ENCODE assay signal across 2 cellular contexts in genomic region chr22:50542416-50542927, GRCh38.
TF ChIP-seq lines count a peak whose summit lies in the region.

No MANE protein-coding gene starts in this region.

TF ChIP-seq in liver, 16 proteins besides CTCF, POLR2A, EP300 and RAD21:
- no peak for TF ChIP-seq FOXA1 (IDR thresholded peaks at IDR 0.05)
- TF ChIP-seq, protein P1, sequence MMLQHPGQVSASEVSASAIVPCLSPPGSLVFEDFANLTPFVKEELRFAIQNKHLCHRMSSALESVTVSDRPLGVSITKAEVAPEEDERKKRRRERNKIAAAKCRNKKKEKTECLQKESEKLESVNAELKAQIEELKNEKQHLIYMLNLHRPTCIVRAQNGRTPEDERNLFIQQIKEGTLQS (IDR thresholded peaks at IDR 0.05): no peak
- TF ChIP-seq HNF4G (IDR thresholded peaks at IDR 0.05): no peak

TF ChIP-seq in HepG2, 621 proteins besides CTCF, POLR2A, EP300 and RAD21:
- TF ChIP-seq MEIS2 (CRISPR knock-in tag; IDR thresholded peaks at IDR 0.05) (no peak), THRA (CRISPR knock-in tag; IDR thresholded peaks at IDR 0.05; ENCODE audit: borderline replicate concordance) (no peak), ZNF652 (CRISPR knock-in tag; IDR thresholded peaks at IDR 0.05; ENCODE audit: borderline replicate concordance, low read depth) (no peak), ZNF292 (CRISPR knock-in tag; IDR thresholded peaks at IDR 0.05; ENCODE audit: borderline replicate concordance, low read depth) (no peak), KLF11 (CRISPR knock-in tag; IDR thresholded peaks at IDR 0.05) (no peak), SNRNP70 (IDR thresholded peaks at IDR 0.05; ENCODE audit: low read depth, low read length) (no peak), PAX8 (CRISPR knock-in tag; IDR thresholded peaks at IDR 0.05; ENCODE audit: borderline replicate concordance) (no peak), REL (CRISPR knock-in tag; conservative IDR thresholded peaks at IDR 0.05) (no peak), JARID2 (CRISPR knock-in tag; IDR thresholded peaks at IDR 0.05; ENCODE audit: insufficient replicate concordance) (no peak), ARNT2 (CRISPR knock-in tag; IDR thresholded peaks at IDR 0.05; ENCODE audit: low read depth) (no peak), ZNF335 (CRISPR knock-in tag; IDR thresholded peaks at IDR 0.05) (no peak), ZNF550 (CRISPR knock-in tag; IDR thresholded peaks at IDR 0.05; ENCODE audit: borderline replicate concordance) (no peak), XRCC5 (optimal IDR thresholded peaks at IDR 0.05; ENCODE audit: low read length) (no peak), FOXM1 (CRISPR knock-in tag; IDR thresholded peaks at IDR 0.05) (no peak), SETDB1 (CRISPR knock-in tag; IDR thresholded peaks at IDR 0.05; ENCODE audit: borderline replicate concordance) (no peak), KAT7 (CRISPR knock-in tag; IDR thresholded peaks at IDR 0.05; ENCODE audit: borderline replicate concordance) (no peak), KLF13 (CRISPR knock-in tag; IDR thresholded peaks at IDR 0.05) (no peak), DRAP1 (CRISPR knock-in tag; IDR thresholded peaks at IDR 0.05) (no peak)
